Comparison of ENCODE assay signal across 20 cellular contexts in the genomic region with DNA sequence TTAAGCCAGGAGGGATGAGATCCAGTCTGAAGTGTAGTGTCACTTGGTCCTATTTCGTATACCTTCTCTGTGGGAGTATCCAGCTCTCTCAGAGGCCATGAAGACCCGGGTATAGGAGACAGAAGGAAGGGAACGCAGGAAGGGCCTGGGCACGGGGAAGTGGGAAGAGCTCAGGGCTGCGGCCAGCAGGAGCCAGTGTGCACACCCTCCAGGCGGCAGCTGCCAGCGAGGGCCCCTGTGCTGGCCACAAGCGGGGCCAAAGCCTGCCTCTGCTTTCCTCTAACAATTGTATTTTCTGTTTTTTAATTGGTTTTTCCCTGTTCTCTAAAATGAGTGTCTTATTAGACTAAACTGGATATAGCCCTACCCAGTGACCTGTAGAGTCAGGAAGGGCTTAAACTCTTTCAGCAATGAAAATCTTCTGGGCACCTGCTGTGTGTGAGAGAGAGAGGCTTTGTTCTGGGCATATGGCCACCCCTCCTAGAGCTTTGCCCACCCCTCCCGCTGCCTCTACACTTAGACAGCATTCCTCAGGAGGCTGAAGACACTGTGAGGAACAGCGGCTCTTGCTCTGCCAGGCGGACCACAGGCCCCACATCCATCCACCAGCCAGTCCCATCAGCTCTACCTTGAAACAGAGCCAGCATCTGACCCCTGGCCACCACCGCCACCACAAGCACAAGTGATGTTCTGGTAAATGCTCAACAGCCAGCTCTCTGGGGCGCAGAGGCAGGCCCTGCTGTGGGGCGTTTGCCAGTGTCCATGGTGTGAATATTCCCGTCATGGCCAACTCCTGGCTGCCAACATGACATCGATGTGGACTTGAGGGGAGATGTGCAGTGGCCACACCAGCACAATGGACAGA. TPM values are rescaled to one million over a fixed set of nuclear protein-coding genes. Genes with fewer than 3 reads are reported as not detected.
DNase-seq lines count a peak whose midpoint lies in the region; ATAC-seq and TF ChIP-seq lines count a peak whose summit lies in the region.
"Had no signal": no experiment of that assay in that cellular context is flagged by ENCODE, and none has a peak within 500 bp of the region (broad histone marks: within the 10 kb centered on the region; RNA-seq: fewer than 3 reads in every experiment).

No MANE protein-coding gene starts in this region.

- 29 to 50% methylated on average over 10 to 11 of the region's 16 CpGs for WGBS in gastroesophageal sphincter (ENCODE audit: low coverage in 1 of 2), 2 donors
- 76 to 85% (median 81%) methylated on average over 16 of the region's 16 CpGs for WGBS in stomach, 5 donors
- WGBS in ovary, 3 donors = 87 to 92% (median 91%) methylated on average over 16 of the region's 16 CpGs

- no peak overlapping the region for H3K4me3 ChIP-seq in SK-N-MC
- no peak overlapping the region for H3K4me3 ChIP-seq in gastroesophageal sphincter
- H3K4me3 ChIP-seq in muscle layer of duodenum (ENCODE audit: low read depth in 1 of 2, low read length in 2 of 2) = peak overlapping the region in 1 of 2 donors; percentile 17
- H3K4me3 ChIP-seq in stomach = no peak overlapping the region
- no peak overlapping the region for H3K4me3 ChIP-seq in ovary
- H3K4me3 ChIP-seq: coronary artery had no signal

- no peaks in the 10 kb centered on the region for H3K27me3 ChIP-seq in gastroesophageal sphincter
- no peaks in the 10 kb centered on the region for H3K27me3 ChIP-seq in muscle layer of duodenum (ENCODE audit: low read depth, low read length)
- H3K27me3 ChIP-seq in stomach = no peaks in the 10 kb centered on the region
- no peaks in the 10 kb centered on the region for H3K27me3 ChIP-seq in ovary

- ATAC-seq in gastroesophageal sphincter (no peak), omental fat pad (ENCODE audit: low FRiP score) (no peak), HG03457 (IDR thresholded peaks at IDR 0.05; ENCODE audit: unreplicated experiment) (no peak)
- ATAC-seq: activated T-helper 17 cell treated with anti-CD3 and anti-CD28 coated beads, Interleukin-2, amount 50 U/mL, for 72 hours; naive thymus-derived CD4-positive, alpha-beta T cell had no signal

- no peak for DNase-seq in SK-N-MC (ENCODE audit: low read depth, low spot score)
- DNase-seq in stomach = no peak
- no peak for DNase-seq in omental fat pad (ENCODE audit: low spot score)
- no peak for DNase-seq in cerebellum (ENCODE audit: low spot score)
- DNase-seq in ovary = no peak
- DNase-seq: activated CD4-positive, alpha-beta T cell treated with anti-CD3 and anti-CD28 coated beads for 48 hours; hippocampal formation; naive thymus-derived CD4-positive, alpha-beta T cell; NCI-H1092 treated with DMSO at 0.1 percent for 48 hours; NCI-H526; substantia nigra; T-helper 1 cell had no signal

- H3K9ac ChIP-seq in SK-N-MC (ENCODE audit: insufficient read length) = no peak overlapping the region

- TF ChIP-seq POLR2A in gastroesophageal sphincter (IDR thresholded peaks at IDR 0.05) = no peak
- no peak for TF ChIP-seq POLR2A in stomach (IDR thresholded peaks at IDR 0.05)
- TF ChIP-seq POLR2A in ovary (IDR thresholded peaks at IDR 0.05) = no peak

- peak overlapping the region; percentile 58; the same call in 1 of the 2 replicates for H3K27ac ChIP-seq in SK-N-MC
- peak overlapping the region; percentile 70 to 98 (median 84) for H3K27ac ChIP-seq in gastroesophageal sphincter
- H3K27ac ChIP-seq in muscle layer of duodenum (ENCODE audit: low read length) = peak overlapping the region; percentile 36
- peak overlapping the region in 3 of 5 donors; percentile 82 to 90 (median 84) for H3K27ac ChIP-seq in stomach
- no peak overlapping the region for H3K27ac ChIP-seq in ovary
- H3K27ac ChIP-seq: C4-2B had no signal

- H3K9me3 ChIP-seq in SK-N-MC (ENCODE audit: low read depth, low read length) (no peaks in the 10 kb centered on the region), gastroesophageal sphincter (no peaks in the 10 kb centered on the region), muscle layer of duodenum (ENCODE audit: control insufficient read depth in 1 of 2, low read length in 2 of 2) (no peaks in the 10 kb centered on the region), stomach (no peaks in the 10 kb centered on the region), ovary (no peaks in the 10 kb centered on the region)

- TF ChIP-seq CTCF in gastroesophageal sphincter (IDR thresholded peaks at IDR 0.05) (peak in 1 of 4 experiments; percentile 12), stomach (IDR thresholded peaks at IDR 0.05) (no peak), omental fat pad (IDR thresholded peaks at IDR 0.05) (no peak), ovary (IDR thresholded peaks at IDR 0.05) (no peak)

- peaks cover 12 to 100% (median 76%) of the 10 kb centered on the region in 3 donors for H3K4me1 ChIP-seq in gastroesophageal sphincter
- H3K4me1 ChIP-seq in muscle layer of duodenum (ENCODE audit: control insufficient read depth in 1 of 2, insufficient read depth in 2 of 2, low read length in 2 of 2) = peaks cover 6 to 92% of the 10 kb centered on the region in 2 donors
- H3K4me1 ChIP-seq in stomach = peaks cover under 1 to 86% (median 61%) of the 10 kb centered on the region in 4 donors
- H3K4me1 ChIP-seq in ovary (ENCODE audit: insufficient read depth) = peaks cover 5% of the 10 kb centered on the region

- H3K36me3 ChIP-seq in SK-N-MC (ENCODE audit: insufficient read depth, low read length) (no peaks in the 10 kb centered on the region), gastroesophageal sphincter (peaks cover 0 to 60% of the 10 kb centered on the region in 2 donors), muscle layer of duodenum (ENCODE audit: control insufficient read depth in 1 of 2, insufficient read depth in 2 of 2, low read length in 2 of 2) (peaks cover 0 to 13% of the 10 kb centered on the region in 2 donors), stomach (peaks cover 0 to 27% (median 8%) of the 10 kb centered on the region in 4 donors), ovary (no peaks in the 10 kb centered on the region)

- intact Hi-C loops in stomach (cut with DNase I; ENCODE audit: low total_unique reads) (no loop called here), ovary (cut with DNase I) (no loop called here)

- TF ChIP-seq EP300 in gastroesophageal sphincter (IDR thresholded peaks at IDR 0.05) (no peak), stomach (IDR thresholded peaks at IDR 0.05) (no peak), ovary (IDR thresholded peaks at IDR 0.05) (no peak)

RNA-seq across cellular contexts. Expression of gene GPR17, which starts 9.5 kb away (rescaled TPM):
- total RNA-seq in gastroesophageal sphincter (under 1 TPM in 1 of 4 donors, not detected in 3; 0.35 TPM), stomach (not detected), omental fat pad (not detected), cerebellum (8.9 TPM), ovary (not detected)
- polyA plus RNA-seq in stomach (under 1 TPM; 0.19 to 0.61 (median 0.25) TPM), ovary (under 1 TPM in 1 of 2 donors, not detected in 1; 0.18 TPM)
- total RNA-seq: activated T-helper 17 cell treated with anti-CD3 and anti-CD28 coated beads, Interleukin-2, amount 50 U/mL, for 72 hours; fibroblast of villous mesenchyme; LHCN-M2; naive thymus-derived CD4-positive, alpha-beta T cell had no signal
- polyA plus RNA-seq: naive thymus-derived CD4-positive, alpha-beta T cell had no signal

RNA-seq across cellular contexts. Expression of gene LIMS2, which starts 19.9 kb away (rescaled TPM):
- 100 to 1,000 TPM in 3 of 4 donors, 10 to 100 TPM in 1; 81.4 to 275 (median 124) TPM for total RNA-seq in gastroesophageal sphincter
- total RNA-seq in stomach = 10 to 100 TPM; 30.3 to 90.4 (median 52.5) TPM
- 10 to 100 TPM; 33.0 to 94.1 (median 66.6) TPM for polyA plus RNA-seq in stomach
- total RNA-seq in omental fat pad = 10 to 100 TPM in 3 of 4 donors, 1 to 10 TPM in 1; 9.7 to 97.3 (median 22.4) TPM
- 3.3 TPM for total RNA-seq in cerebellum
- 10 to 100 TPM in 4 of 7 donors, 1 to 10 TPM in 3; 3.8 to 70.4 (median 19.1) TPM for total RNA-seq in ovary
- polyA plus RNA-seq in ovary = 10 to 100 TPM; 12.7 to 31.0 TPM

RNA-seq across cellular contexts. Expression of gene SFT2D3, which starts 45.9 kb away (rescaled TPM):
- 10 to 100 TPM in 2 of 4 donors, 1 to 10 TPM in 2; 7.2 to 15.2 (median 10.3) TPM for total RNA-seq in gastroesophageal sphincter
- total RNA-seq in stomach = 10 to 100 TPM in 1 of 5 donors, 1 to 10 TPM in 4; 2.3 to 35.6 (median 7.2) TPM
- polyA plus RNA-seq in stomach = 1 to 10 TPM; 2.1 to 6.5 (median 3.1) TPM
- total RNA-seq in omental fat pad = 10 to 100 TPM in 1 of 4 donors, 1 to 10 TPM in 3; 4.4 to 11.7 (median 5.1) TPM
- 7.6 TPM for total RNA-seq in cerebellum
- 1 to 10 TPM; 6.1 to 9.8 (median 6.9) TPM for total RNA-seq in ovary
- polyA plus RNA-seq in ovary = 1 to 10 TPM; 5.1 to 8.5 TPM

Comparison
In these comparisons a context has a peak if more than half of its experiments do, and no peak if none do; other contexts are left out.
1. H3K27ac ChIP-seq: peak in SK-N-MC (single experiment), gastroesophageal sphincter (4 of 4), muscle layer of duodenum (single experiment) and stomach (3 of 5); none in ovary (0 of 2).